13 cellular contexts compared by ENCODE assay signal in the genomic region with DNA sequence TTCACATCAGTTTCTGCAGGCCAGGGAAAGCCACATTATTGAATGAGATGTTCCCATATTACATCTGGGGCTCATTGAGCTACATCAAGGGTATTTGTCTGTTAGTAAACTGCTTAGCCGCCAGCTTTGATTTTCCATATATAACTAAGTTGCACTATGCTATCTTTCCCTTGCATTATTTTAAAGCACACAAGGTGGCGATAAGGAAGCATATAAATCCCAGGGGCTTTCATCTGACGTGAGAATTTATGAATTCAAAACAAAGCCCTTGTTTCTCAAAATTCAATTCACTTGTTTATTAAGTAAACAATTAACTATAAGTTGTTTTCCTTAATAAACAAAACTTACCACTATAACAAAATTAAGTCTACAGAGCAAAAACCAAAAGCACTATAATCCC.
A peak's percentile ranks its signal among the peaks of the same experiment; 100 is the strongest.
DNase-seq lines count a peak whose midpoint lies in the region; ATAC-seq and TF ChIP-seq lines count a peak whose summit lies in the region.
"Had no signal": no experiment of that assay in that cellular context is flagged by ENCODE, and none has a peak within 500 bp of the region (broad histone marks: within the 10 kb centered on the region; RNA-seq: fewer than 3 reads in every experiment).

No MANE protein-coding gene starts in this region.

- H3K9me3 Mint-ChIP-seq in type B pancreatic cell, result no peaks in the 10 kb centered on the region

- TF ChIP-seq CTCF in type B pancreatic cell (conservative IDR thresholded peaks at IDR 0.05), result peak; percentile 60
- TF ChIP-seq CTCF in spleen (IDR thresholded peaks at IDR 0.05 in 8 of 11, conservative IDR thresholded peaks at IDR 0.05 in 3 of 11), result no peak

- no peak for ATAC-seq in HG02588 (IDR thresholded peaks at IDR 0.05; ENCODE audit: unreplicated experiment)
- ATAC-seq in HG02981 (IDR thresholded peaks at IDR 0.05; ENCODE audit: unreplicated experiment), result no peak
- ATAC-seq: left lobe of liver had no signal

- peaks cover 7% of the 10 kb centered on the region for H3K27me3 Mint-ChIP-seq in type B pancreatic cell

- TF ChIP-seq POLR2A in spleen (IDR thresholded peaks at IDR 0.05), result no peak

- no peak overlapping the region for H3K4me3 Mint-ChIP-seq in type B pancreatic cell

- no peaks in the 10 kb centered on the region for H3K36me3 ChIP-seq in spleen
- H3K36me3 ChIP-seq: adrenal gland had no signal

- H3K36me3 Mint-ChIP-seq in type B pancreatic cell, result no peaks in the 10 kb centered on the region

- 44 to 64% (median 47%) methylated on average over 3 of the region's 3 CpGs for WGBS in spleen, 5 donors

- no peaks in the 10 kb centered on the region for H3K4me1 Mint-ChIP-seq in type B pancreatic cell (ENCODE audit: unreplicated experiment)

- no peak overlapping the region for H3K27ac ChIP-seq in spleen
- H3K27ac ChIP-seq: adrenal gland had no signal

- no peaks in the 10 kb centered on the region for H3K27me3 ChIP-seq in spleen (replicated peaks in 1 of 7)

- H3K27ac Mint-ChIP-seq in type B pancreatic cell, result no peak overlapping the region

- intact Hi-C loops in spleen (cut with DNase I; ENCODE audit: low total_unique reads), result no loop called here

- H3K9me3 ChIP-seq in spleen, result no peaks in the 10 kb centered on the region
- H3K9me3 ChIP-seq: adrenal gland had no signal

- no peaks in the 10 kb centered on the region for H3K4me1 ChIP-seq in spleen
- H3K4me1 ChIP-seq: adrenal gland had no signal

- DNase-seq in NCI-H82 (lab: John Stamatoyannopoulos, UW), result peak; percentile 33
- DNase-seq in NCI-H82 treated with DMSO at 0.1 percent for 48 hours (lab: John Stamatoyannopoulos, UW; ENCODE audit: unreplicated experiment), result no peak
- peak; percentile 49 for DNase-seq in NCI-H1694 (lab: John Stamatoyannopoulos, UW)
- peak; percentile 14 for DNase-seq in SW480 (ENCODE audit: low spot score)
- DNase-seq in type B pancreatic cell (ENCODE audit: extremely low spot score, unreplicated experiment), result no peak
- DNase-seq in spleen, result no peak
- DNase-seq: activated CD8-positive, alpha-beta memory T cell treated with anti-CD3 and anti-CD28 coated beads, Interleukin-2, amount 50 U/mL, for 48 hours; adrenal gland; MV-4-11; nucleus accumbens had no signal

- H3K4me3 ChIP-seq in spleen, result no peak overlapping the region
- H3K4me3 ChIP-seq: adrenal gland had no signal

Comparison
In these comparisons a context has a peak if more than half of its experiments do, and no peak if none do; other contexts are left out.
1. DNase-seq: peak in NCI-H82 (single experiment), NCI-H1694 (single experiment) and SW480 (single experiment); none in NCI-H82 treated with DMSO at 0.1 percent for 48 hours (single experiment), type B pancreatic cell (single experiment) and spleen (single experiment).